Comparison of ENCODE assay signal across 16 cellular contexts in the genomic region with DNA sequence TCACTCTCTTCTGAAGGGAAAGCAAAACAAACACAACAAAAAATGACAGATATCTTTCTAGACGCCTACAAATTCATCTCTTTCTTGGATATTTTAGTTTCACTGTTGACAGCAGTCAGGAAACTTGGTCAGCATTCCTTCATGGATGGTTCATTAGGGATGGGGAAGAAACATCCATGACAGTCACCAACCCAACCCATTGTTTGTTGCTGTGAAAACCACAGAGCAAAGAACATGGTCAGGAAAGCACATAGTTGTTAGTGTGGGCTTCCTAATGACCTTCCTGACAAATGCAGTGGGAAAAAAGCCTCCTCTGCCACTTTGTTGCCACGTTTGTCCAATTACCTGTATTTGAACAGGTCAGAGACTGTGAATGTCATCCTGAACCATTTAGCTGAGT.
DNase-seq lines count a peak whose midpoint lies in the region; ATAC-seq lines count a peak whose summit lies in the region.
"Had no signal": no experiment of that assay in that cellular context is flagged by ENCODE, and none has a peak within 500 bp of the region (broad histone marks: within the 10 kb centered on the region; RNA-seq: fewer than 3 reads in every experiment).

No MANE protein-coding gene starts in this region.

- DNase-seq in LHCN-M2 (ENCODE audit: low read depth) (peak; percentile 21), hepatic stellate cell (ENCODE audit: low spot score) (peak; percentile 23), renal cortical epithelial cell (ENCODE audit: low read depth) (peak; percentile 51), NCI-H2227 treated with DMSO at 0.1 percent for 48 hours (lab: John Stamatoyannopoulos, UW) (no peak)
- no peak for DNase-seq in stimulated activated naive CD4-positive, alpha-beta T cell (lab: John Stamatoyannopoulos, UW)
- DNase-seq: C1 segment of cervical spinal cord; Calu3; CD4-positive, alpha-beta memory T cell; COR-L47; DMS53; DND-41; EL; GDM1; GOT3; HFFc6 had no signal

- no peak for ATAC-seq in GM19395 (IDR thresholded peaks at IDR 0.05; ENCODE audit: unreplicated experiment)

Comparison
In these comparisons a context has a peak if more than half of its experiments do, and no peak if none do; other contexts are left out.
1. DNase-seq: peak in LHCN-M2 (single experiment), hepatic stellate cell (single experiment) and renal cortical epithelial cell (single experiment); none in NCI-H2227 treated with DMSO at 0.1 percent for 48 hours (single experiment) and stimulated activated naive CD4-positive, alpha-beta T cell (0 of 6).